Comparison of ENCODE assay signal across 20 cellular contexts in genomic region chr11:60785136-60785535, GRCh38. TPM values are rescaled to one million over a fixed set of nuclear protein-coding genes. Genes with fewer than 3 reads are reported as not detected.
DNase-seq lines count a peak whose midpoint lies in the region; TF ChIP-seq lines count a peak whose summit lies in the region.
"Had no signal": no experiment of that assay in that cellular context is flagged by ENCODE, and none has a peak within 500 bp of the region (broad histone marks: within the 10 kb centered on the region; RNA-seq: fewer than 3 reads in every experiment).

MS4A10 (plus strand) TSS chr11:60785333; CDS start chr11:60790336, 5,003 bp downstream.

- no peaks in the 10 kb centered on the region for H3K36me3 ChIP-seq in spleen

- no peaks in the 10 kb centered on the region for H3K27me3 ChIP-seq in spleen (replicated peaks in 1 of 7)

- TF ChIP-seq CTCF in glutamatergic neuron (IDR thresholded peaks at IDR 0.05; ENCODE audit: partially characterized antibody, unreplicated experiment) = no peak
- TF ChIP-seq CTCF in nephron progenitor cell (IDR thresholded peaks at IDR 0.05) = no peak
- no peak for TF ChIP-seq CTCF in spleen (IDR thresholded peaks at IDR 0.05 in 8 of 11, conservative IDR thresholded peaks at IDR 0.05 in 3 of 11)

- CTCF ChIA-PET in HEK293T (lab: Yijun Ruan, JAX) = interaction anchor here (0.6 kb wide), 1 partner anchor 140 kb away, joined by 3 read pairs; no protein-coding TSS in a partner anchor

- DNase-seq in glutamatergic neuron = no peak
- no peak for DNase-seq in nephron progenitor cell
- peak; percentile 35 for DNase-seq in spleen
- DNase-seq in midbrain (lab: John Stamatoyannopoulos, UW) = no peak
- no peak for DNase-seq in NCI-H526 (lab: John Stamatoyannopoulos, UW)
- no peak for DNase-seq in HEK293T (ENCODE audit: extremely low spot score)
- no peak for DNase-seq in NCI-H1105 (lab: John Stamatoyannopoulos, UW)
- DNase-seq: AML-193; CD8-positive, alpha-beta T cell; DND-41; GDM1; KBM-7; NCI-H1092; NCI-H1930; NCI-H82; Right ventricle myocardium superior had no signal

- peaks cover 0 to 6% (median 0%) of the 10 kb centered on the region in 6 donors for H3K4me1 ChIP-seq in spleen

- POLR2A ChIA-PET in HEK293T (lab: Yijun Ruan, JAX) = no interaction called here

- H3K9me3 ChIP-seq in spleen = no peaks in the 10 kb centered on the region

- H3K27ac Mint-ChIP-seq in glutamatergic neuron (ENCODE audit: unreplicated experiment) = no peak within 1 kb of the TSS
- H3K27ac Mint-ChIP-seq in nephron progenitor cell = peak within 1 kb of the TSS; percentile 93
- H3K27ac Mint-ChIP-seq: CD8-positive, alpha-beta T cell had no signal

- peaks cover 10% of the 10 kb centered on the region for H3K9me3 Mint-ChIP-seq in glutamatergic neuron (ENCODE audit: unreplicated experiment)
- H3K9me3 Mint-ChIP-seq in nephron progenitor cell = no peaks in the 10 kb centered on the region
- H3K9me3 Mint-ChIP-seq: CD8-positive, alpha-beta T cell had no signal

- H3K4me3 ChIP-seq in spleen = no peak within 1 kb of the TSS
- H3K4me3 ChIP-seq: GM23248 had no signal

- peak within 1 kb of the TSS; percentile 58 for H3K27ac ChIP-seq in angular gyrus (ENCODE audit: low read depth, low read length)
- no peak within 1 kb of the TSS for H3K27ac ChIP-seq in spleen
- H3K27ac ChIP-seq: GM23248 had no signal

- intact Hi-C loops in spleen (cut with DNase I; ENCODE audit: low total_unique reads) = no loop called here

- no peak for TF ChIP-seq POLR2A in spleen (IDR thresholded peaks at IDR 0.05)

- WGBS in spleen, 5 donors = 66 to 84% (median 76%) methylated on average over 9 of the region's 9 CpGs

- H3K36me3 Mint-ChIP-seq in glutamatergic neuron (ENCODE audit: unreplicated experiment) (no peaks in the 10 kb centered on the region), nephron progenitor cell (ENCODE audit: low read depth) (no peaks in the 10 kb centered on the region)
- H3K36me3 Mint-ChIP-seq: CD8-positive, alpha-beta T cell had no signal

- H3K4me1 Mint-ChIP-seq in glutamatergic neuron (ENCODE audit: low read depth, unreplicated experiment) = peaks cover 6% of the 10 kb centered on the region
- H3K4me1 Mint-ChIP-seq in nephron progenitor cell = peaks cover 19% of the 10 kb centered on the region

- H3K27me3 Mint-ChIP-seq in glutamatergic neuron (ENCODE audit: unreplicated experiment) (peaks cover 6% of the 10 kb centered on the region), nephron progenitor cell (ENCODE audit: low read depth, poor library complexity) (peaks cover 7% of the 10 kb centered on the region)

- H3K4me3 Mint-ChIP-seq in glutamatergic neuron (ENCODE audit: unreplicated experiment) (peak within 1 kb of the TSS; percentile 13), nephron progenitor cell (no peak within 1 kb of the TSS)
- H3K4me3 Mint-ChIP-seq: CD8-positive, alpha-beta T cell had no signal

TF ChIP-seq in HEK293T, 16 proteins besides CTCF, POLR2A, EP300 and RAD21:
- TF ChIP-seq TARDBP (IDR thresholded peaks at IDR 0.05) (no peak), BHLHE40 (IDR thresholded peaks at IDR 0.05; ENCODE audit: borderline replicate concordance) (no peak), L3MBTL2 (conservative IDR thresholded peaks at IDR 0.05) (no peak), ELF4 (IDR thresholded peaks at IDR 0.05) (no peak), LEF1 (IDR thresholded peaks at IDR 0.05; ENCODE audit: borderline replicate concordance) (no peak), SUZ12 (IDR thresholded peaks at IDR 0.05) (no peak), ARNT (IDR thresholded peaks at IDR 0.05) (no peak), FOXK2 (IDR thresholded peaks at IDR 0.05) (no peak), FOXM1 (IDR thresholded peaks at IDR 0.05; ENCODE audit: borderline replicate concordance) (no peak), PKNOX1 (IDR thresholded peaks at IDR 0.05) (no peak), SP1 (IDR thresholded peaks at IDR 0.05) (no peak), NFRKB (IDR thresholded peaks at IDR 0.05) (no peak)

RNA-seq across cellular contexts. Expression of gene MS4A10, which starts in this region (rescaled TPM):
- total RNA-seq in glutamatergic neuron (ENCODE audit: unreplicated experiment) (not detected), spleen (not detected)
- polyA plus RNA-seq in spleen = not detected
- total RNA-seq: CD8-positive, alpha-beta T cell; GM23248; MCF 10A; NCI-H460; Right ventricle myocardium superior had no signal
- polyA plus RNA-seq: GM23248 had no signal

Comparison
In these comparisons a context has a peak if more than half of its experiments do, and no peak if none do; other contexts are left out.
1. Peak in DNase-seq in spleen; RNA of the gene not detected or under 1 TPM.